8 cellular contexts compared by ENCODE assay signal in the genomic region with DNA sequence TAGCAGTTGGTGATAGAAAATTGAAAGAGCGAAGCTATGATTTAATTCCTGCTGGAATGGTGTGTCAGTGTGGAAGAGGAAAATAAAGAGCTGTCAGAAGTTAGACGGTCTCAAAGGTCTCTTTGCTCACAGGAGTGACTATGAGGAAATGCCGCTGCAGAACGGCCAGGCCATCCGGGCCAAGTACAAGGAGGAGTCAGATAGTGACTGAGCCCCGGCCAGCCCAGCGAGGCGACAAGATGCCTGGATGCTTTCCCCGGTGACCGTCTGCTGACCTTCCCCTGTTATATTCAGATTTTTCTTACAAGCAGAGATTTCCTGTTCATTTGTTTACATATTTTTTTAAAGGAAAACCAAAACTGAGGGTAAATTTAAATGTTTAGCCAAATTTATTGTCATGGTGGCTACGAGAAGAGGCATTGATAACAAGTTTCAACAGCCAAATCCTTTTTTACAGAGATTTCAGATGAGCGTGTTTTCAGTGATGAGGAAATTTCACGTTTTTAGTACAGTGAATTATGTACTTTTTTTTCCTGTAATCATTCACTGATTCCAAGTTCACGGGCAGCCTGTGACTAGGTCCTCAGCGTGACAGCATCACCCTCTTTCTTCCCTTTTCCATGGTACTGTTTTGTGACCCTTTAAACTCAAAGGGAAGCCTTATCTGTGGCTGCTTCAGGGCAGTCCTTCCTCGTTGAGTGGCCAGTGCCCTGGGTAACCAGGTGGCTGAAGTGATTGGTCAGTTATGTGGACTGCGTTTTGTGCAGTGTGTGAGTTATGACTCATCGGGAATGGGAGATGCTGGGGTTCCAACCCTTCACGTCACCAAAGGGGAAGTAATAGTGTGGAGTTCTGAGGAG. TPM values are rescaled to one million over a fixed set of nuclear protein-coding genes. Genes with fewer than 3 reads are reported as not detected.
DNase-seq lines count a peak whose midpoint lies in the region; ATAC-seq and TF ChIP-seq lines count a peak whose summit lies in the region.

No MANE protein-coding gene starts in this region.

- H3K4me1 ChIP-seq in mesenchymal stem cell (ENCODE audit: control insufficient read depth, insufficient read depth, low read depth, low read length) (peaks cover 4% of the 10 kb centered on the region), uterus (peaks cover 0 to 4% of the 10 kb centered on the region in 2 donors)

- intact Hi-C loops in dendritic cell treated with granulocyte-macrophage colony-stimulating factor and Interleukin-4, amounts not matched to agents 40 ng/mL and 50 ng/mL, for 4 days (cut with micrococcal nuclease) = no loop called here
- intact Hi-C loops in uterus (cut with DNase I; ENCODE audit: low total_unique reads) = no loop called here

- H2BK5ac ChIP-seq in mesenchymal stem cell (ENCODE audit: low read depth, low read length, poor library complexity, severe bottlenecking) = no peak overlapping the region

- H3K4me3 Mint-ChIP-seq in dendritic cell treated with granulocyte-macrophage colony-stimulating factor and Interleukin-4, amounts not matched to agents 40 ng/mL and 50 ng/mL, for 4 days = no peak overlapping the region

- in situ Hi-C loops in ACHN (cut with HindIII; ENCODE audit: low pct_ligation_motif_present, low pct_unique_long_range_greater_than_20kb, low sequenced_read_pairs) = no loop called here

- H3K36me3 ChIP-seq in mesenchymal stem cell (ENCODE audit: control insufficient read depth in 1 of 2, insufficient read depth in 2 of 2, low read depth in 1 of 2, low read length in 2 of 2) = peaks cover 54 to 66% of the 10 kb centered on the region in 2 experiments
- H3K36me3 ChIP-seq in uterus = no peaks in the 10 kb centered on the region

- H3K27me3 Mint-ChIP-seq in dendritic cell treated with granulocyte-macrophage colony-stimulating factor and Interleukin-4, amounts not matched to agents 40 ng/mL and 50 ng/mL, for 4 days = no peaks in the 10 kb centered on the region

- no peak overlapping the region for H2BK12ac ChIP-seq in mesenchymal stem cell (ENCODE audit: low read length in 2 of 2)

- peaks cover 90% of the 10 kb centered on the region for H3K36me3 Mint-ChIP-seq in dendritic cell treated with granulocyte-macrophage colony-stimulating factor and Interleukin-4, amounts not matched to agents 40 ng/mL and 50 ng/mL, for 4 days (ENCODE audit: low read depth)

- H2BK15ac ChIP-seq in mesenchymal stem cell (ENCODE audit: low read depth, poor library complexity, severe bottlenecking) = no peak overlapping the region

- no peak for TF ChIP-seq CTCF in uterus (IDR thresholded peaks at IDR 0.05)

- H3K9me3 Mint-ChIP-seq in dendritic cell treated with granulocyte-macrophage colony-stimulating factor and Interleukin-4, amounts not matched to agents 40 ng/mL and 50 ng/mL, for 4 days = no peaks in the 10 kb centered on the region

- H3K4me2 ChIP-seq in mesenchymal stem cell (ENCODE audit: low read length, poor library complexity, severe bottlenecking) = no peak overlapping the region

- peaks cover 20% of the 10 kb centered on the region for H3K79me1 ChIP-seq in mesenchymal stem cell (replicated peaks; ENCODE audit: low read length, poor library complexity, severe bottlenecking)

- no peak overlapping the region for H3K4ac ChIP-seq in mesenchymal stem cell (ENCODE audit: low read depth in 1 of 2, low read length in 2 of 2)

- H3K27ac ChIP-seq in mesenchymal stem cell (ENCODE audit: low read length, poor library complexity, severe bottlenecking) (peak overlapping the region; percentile 80), uterus (peak overlapping the region; percentile 68 to 74)

- no peak overlapping the region for H2AK5ac ChIP-seq in mesenchymal stem cell (ENCODE audit: low read length, severe bottlenecking)

- peaks cover 16% of the 10 kb centered on the region for H3K4me1 Mint-ChIP-seq in dendritic cell treated with granulocyte-macrophage colony-stimulating factor and Interleukin-4, amounts not matched to agents 40 ng/mL and 50 ng/mL, for 4 days (ENCODE audit: low read depth)

- H3K14ac ChIP-seq in mesenchymal stem cell (ENCODE audit: low read length in 2 of 2) = no peak overlapping the region

- TF ChIP-seq POLR2A in uterus (IDR thresholded peaks at IDR 0.05) = no peak

- H4K8ac ChIP-seq in mesenchymal stem cell (ENCODE audit: low read length) = peak overlapping the region; percentile 35

- H3K9me3 ChIP-seq in mesenchymal stem cell (ENCODE audit: control insufficient read depth, low read length) (no peaks in the 10 kb centered on the region), uterus (no peaks in the 10 kb centered on the region)

- 58% methylated on average over 17 of the region's 19 CpGs for WGBS in mesenchymal stem cell

- H3K27ac Mint-ChIP-seq in dendritic cell treated with granulocyte-macrophage colony-stimulating factor and Interleukin-4, amounts not matched to agents 40 ng/mL and 50 ng/mL, for 4 days = peak overlapping the region; percentile 31

- H3K18ac ChIP-seq in mesenchymal stem cell (ENCODE audit: low read depth in 1 of 2, low read length in 2 of 2) = peak overlapping the region in 1 of 2 experiments; percentile 52

- H3K4me3 ChIP-seq in mesenchymal stem cell (ENCODE audit: insufficient read depth in 1 of 2, low read depth in 1 of 2, low read length in 2 of 2) (peak overlapping the region in 1 of 2 experiments; percentile 60), uterus (no peak overlapping the region)

- no peak overlapping the region for H2AFZ ChIP-seq in mesenchymal stem cell (ENCODE audit: low read depth, low read length)

- H3K23ac ChIP-seq in mesenchymal stem cell (ENCODE audit: low read length in 2 of 2) = no peak overlapping the region

- no peak overlapping the region for H2BK120ac ChIP-seq in mesenchymal stem cell (ENCODE audit: low read depth, low read length)

- no peaks in the 10 kb centered on the region for H3K27me3 ChIP-seq in mesenchymal stem cell (ENCODE audit: control insufficient read depth in 1 of 2, insufficient read depth in 1 of 2, low read length in 2 of 2)
- no peaks in the 10 kb centered on the region for H3K27me3 ChIP-seq in uterus

- peak; percentile 88 for DNase-seq in ACHN
- peak; percentile 37 for DNase-seq in NCI-H460 (ENCODE audit: extremely low read depth, low read depth)
- DNase-seq in mesenchymal stem cell = peak; percentile 85
- DNase-seq in uterus = peak; percentile 61 to 71
- no peak for DNase-seq in HuH-7 (ENCODE audit: low spot score)
- no peak for DNase-seq in activated gamma-delta T cell treated with Interleukin-2 at 50 U/mL for 16 hours

- peak overlapping the region; percentile 77 for H3K9ac ChIP-seq in mesenchymal stem cell (ENCODE audit: low read length)

- H4K91ac ChIP-seq in mesenchymal stem cell (ENCODE audit: low read length) = no peak overlapping the region

- ATAC-seq in GM21576 (IDR thresholded peaks at IDR 0.05; ENCODE audit: unreplicated experiment) = no peak

RNA-seq across cellular contexts. Expression of a gene that starts 12.6 kb away (rescaled TPM):
- total RNA-seq in NCI-H460 (2014; rRNA removed; shearing (Covaris generic)) = 55.7 and 66.9 TPM in 2 replicates
- polyA plus RNA-seq in NCI-H460 (2014; cell fraction: nucleus; rRNA removed) = 72.7 and 78.3 TPM in 2 replicates
- polyA plus RNA-seq in mesenchymal stem cell (2013, experiment 1 of 2) = 187 TPM
- polyA plus RNA-seq in mesenchymal stem cell (2013, experiment 2 of 2) = 199 TPM
- total RNA-seq in uterus = 100 to 1,000 TPM in 3 of 4 donors, 10 to 100 TPM in 1; 68.2 to 134 (median 114) TPM

RNA-seq across cellular contexts. Expression of a gene that starts 17.9 kb away (rescaled TPM):
- total RNA-seq in NCI-H460 (2014; rRNA removed; shearing (Covaris generic)) = 0.46 and 0.52 TPM in 2 replicates
- polyA plus RNA-seq in NCI-H460 (2014; cell fraction: nucleus; rRNA removed) = 0.47 TPM in 1 of 2 replicates, not detected in the other
- 2.1 TPM for polyA plus RNA-seq in mesenchymal stem cell (2013, experiment 1 of 2)
- polyA plus RNA-seq in mesenchymal stem cell (2013, experiment 2 of 2) = 2.3 TPM
- total RNA-seq in uterus = 10 to 100 TPM in 1 of 4 donors, 1 to 10 TPM in 2, under 1 TPM in 1; 0.51 to 12.4 (median 3.3) TPM

Comparison
In these comparisons a context has a peak if more than half of its experiments do, and no peak if none do; other contexts are left out.
1. DNase-seq: peak in ACHN (single experiment), NCI-H460 (single experiment), mesenchymal stem cell (single experiment) and uterus (2 of 2); none in HuH-7 (single experiment) and activated gamma-delta T cell treated with Interleukin-2 at 50 U/mL for 16 hours (single experiment).